ENCODE assay signal across 9 cellular contexts in genomic region chr1:65421341-65422174, GRCh38. TPM values are rescaled to one million over a fixed set of nuclear protein-coding genes. Genes with fewer than 3 reads are reported as not detected.
DNase-seq lines count a peak whose midpoint lies in the region; ATAC-seq and TF ChIP-seq lines count a peak whose summit lies in the region.
"Had no signal": no experiment of that assay in that cellular context is flagged by ENCODE, and none has a peak within 500 bp of the region (broad histone marks: within the 10 kb centered on the region; RNA-seq: fewer than 3 reads in every experiment).

No MANE protein-coding gene starts in this region.

- H3K9ac ChIP-seq in H9 (ENCODE audit: extremely low read depth, insufficient read length, low read length): peak overlapping the region; percentile 83

- H4K20me1 ChIP-seq in H9 (ENCODE audit: control insufficient read depth, insufficient read depth, insufficient read length): no peaks in the 10 kb centered on the region

- H3K79me2 ChIP-seq in H9 (ENCODE audit: insufficient read depth, low read length): peaks cover 10% of the 10 kb centered on the region; the same call in 1 of the 2 replicates

- 100% methylated on average over 1 of the region's 14 CpGs for WGBS in H9 (ENCODE audit: extremely low coverage, insufficient read length, low lambda C conversion rate)
- WGBS in spleen, 5 donors: 4 to 10% (median 6%) methylated on average over 14 of the region's 14 CpGs

- H3K9me3 ChIP-seq in H9 (ENCODE audit: control insufficient read depth, low read depth, low read length) (no peaks in the 10 kb centered on the region), spleen (no peaks in the 10 kb centered on the region)

- no peak overlapping the region for H2BK5ac ChIP-seq in H9 (ENCODE audit: insufficient read length, low read length)

- H2AK5ac ChIP-seq in H9 (ENCODE audit: insufficient read length, low read length): no peak overlapping the region

- H3K9me3 Mint-ChIP-seq in H9: no peaks in the 10 kb centered on the region; a peak in 1 of 5 replicates
- H3K9me3 Mint-ChIP-seq: IgD-negative memory B cell had no signal

- intact Hi-C loops in spleen (cut with DNase I; ENCODE audit: low total_unique reads): loop anchor here (10.0 kb wide), 1 partner anchor 167 kb away; no protein-coding TSS in a partner anchor

- TF ChIP-seq CTCF in H9 (conservative IDR thresholded peaks at IDR 0.05) (no peak), RWPE1 (conservative IDR thresholded peaks at IDR 0.05; ENCODE audit: low read depth) (no peak), foreskin fibroblast (IDR thresholded peaks at IDR 0.05; ENCODE audit: low read depth, low read length) (no peak), spleen (IDR thresholded peaks at IDR 0.05 in 8 of 11, conservative IDR thresholded peaks at IDR 0.05 in 3 of 11) (no peak)

- H2AFZ ChIP-seq in H9 (ENCODE audit: low read length): no peak overlapping the region

- H3T11ph ChIP-seq in H9 (ENCODE audit: low read length): no peak overlapping the region

- H2BK20ac ChIP-seq in H9 (ENCODE audit: low read depth, low read length, poor library complexity, severe bottlenecking): no peak overlapping the region

- no peak overlapping the region for H3K4me3 Mint-ChIP-seq in H9
- H3K4me3 Mint-ChIP-seq: IgD-negative memory B cell had no signal

- H3K36me3 Mint-ChIP-seq in H9 (ENCODE audit: insufficient read depth in 1 of 3, low read depth in 3 of 3): peaks cover 5 to 27% (median 9%) of the 10 kb centered on the region in 3 experiments; a peak in 6 of 7 replicates

- H4K8ac ChIP-seq in H9 (replicated peaks; ENCODE audit: insufficient read length, low read depth, low read length): no peak overlapping the region

- no peak overlapping the region for H4K5ac ChIP-seq in H9 (ENCODE audit: insufficient read length, low read depth, low read length)

- TF ChIP-seq POLR2A in spleen (IDR thresholded peaks at IDR 0.05): no peak

- H3K4ac ChIP-seq in H9 (ENCODE audit: low read depth, low read length): no peak overlapping the region

- POLR2A ChIA-PET in RWPE1 (lab: Yijun Ruan, JAX; ENCODE audit: low non-redundant PET): interaction anchor here (0.5 kb wide), 1 partner anchor 19 kb away, joined by 8 read pairs; no protein-coding TSS in a partner anchor

- H3K36me3 ChIP-seq in spleen: peaks cover 0 to 17% (median 11%) of the 10 kb centered on the region in 6 donors

- no peak overlapping the region for H3K14ac ChIP-seq in H9 (ENCODE audit: insufficient read depth, low read length)

- H3K18ac ChIP-seq in H9 (ENCODE audit: insufficient read length, low read depth, low read length): no peak overlapping the region

- DNase-seq in H9: no peak
- no peak for DNase-seq in RWPE1 (ENCODE audit: low spot score)
- DNase-seq in foreskin fibroblast: no peak
- DNase-seq in spleen: no peak
- DNase-seq in hypothalamus (lab: John Stamatoyannopoulos, UW): no peak
- no peak for DNase-seq in activated T-cell treated with anti-CD3 and anti-CD28 coated beads for 4 hours
- DNase-seq in kidney glomerular epithelial cell (lab: John Stamatoyannopoulos, UW): no peak

- no peak overlapping the region for H3K23ac ChIP-seq in H9 (ENCODE audit: insufficient read length, low read depth, low read length)

- no peak overlapping the region for H2BK15ac ChIP-seq in H9 (ENCODE audit: low read depth, low read length)

- H3K4me3 ChIP-seq in foreskin fibroblast (ENCODE audit: low read depth in 1 of 2, low read length in 2 of 2) (peak overlapping the region; percentile 79 to 91), spleen (peak overlapping the region; percentile 65 to 93 (median 84))

- H3K4me1 Mint-ChIP-seq in H9: peaks cover 35 to 51% of the 10 kb centered on the region in 2 experiments

- peaks cover 4% of the 10 kb centered on the region for H3K79me1 ChIP-seq in H9 (ENCODE audit: insufficient read depth, low read depth, low read length, poor library complexity, severe bottlenecking)

- no peak overlapping the region for H2BK120ac ChIP-seq in H9 (ENCODE audit: low read depth, low read length, poor library complexity, severe bottlenecking)

- H3K23me2 ChIP-seq in H9 (ENCODE audit: insufficient read length, low read depth, low read length, poor library complexity, severe bottlenecking): peaks cover 9% of the 10 kb centered on the region

- CTCF ChIA-PET in RWPE1 (lab: Yijun Ruan, JAX): no interaction called here

- H3K4me1 ChIP-seq in H9 (ENCODE audit: insufficient read depth, low read length) (peaks cover 7% of the 10 kb centered on the region; the same call in 1 of the 2 replicates), spleen (peaks cover 14 to 51% (median 36%) of the 10 kb centered on the region in 6 donors)

- H3K27me3 ChIP-seq in H9 (ENCODE audit: insufficient read depth, low read length) (no peaks in the 10 kb centered on the region), spleen (replicated peaks in 1 of 7) (no peaks in the 10 kb centered on the region)

- H3K27ac ChIP-seq in H9 (ENCODE audit: insufficient read length, low read depth, low read length) (peak overlapping the region; percentile 40), RWPE1 (peak overlapping the region; percentile 98), spleen (peak overlapping the region; percentile 93 to 98 (median 96))

- H3K4me2 ChIP-seq in H9 (ENCODE audit: insufficient read depth, insufficient read length, low read length): peak overlapping the region; percentile 78

- ATAC-seq in GM18861 (IDR thresholded peaks at IDR 0.05; ENCODE audit: unreplicated experiment): no peak

- H3K27ac Mint-ChIP-seq in H9: no peak overlapping the region
- H3K27ac Mint-ChIP-seq: IgD-negative memory B cell had no signal

- H2BK12ac ChIP-seq in H9 (ENCODE audit: insufficient read length, low read depth, low read length): no peak overlapping the region

- no peaks in the 10 kb centered on the region for H3K27me3 Mint-ChIP-seq in H9 (ENCODE audit: low read depth)

- H4K91ac ChIP-seq in H9 (ENCODE audit: insufficient read length, low read depth, low read length): no peak overlapping the region

- H3K56ac ChIP-seq in H9 (ENCODE audit: insufficient read length, low read depth, low read length): no peak overlapping the region

RNA-seq across cellular contexts. Expression of gene LEPR, which starts 1.1 kb away (rescaled TPM):
- total RNA-seq in H9 (2021) (3.3 TPM in 2 replicates), spleen (1 to 10 TPM; 2.8 to 9.3 (median 5.6) TPM)
- polyA plus RNA-seq in spleen: 1 to 10 TPM in 1 of 3 donors, under 1 TPM in 2; 0.90 to 1.1 (median 1.00) TPM

RNA-seq across cellular contexts. Expression of gene LEPROT, which starts 1.1 kb away (rescaled TPM):
- total RNA-seq in H9 (2021) (28.6 and 32.6 TPM in 2 replicates), spleen (100 to 1,000 TPM in 1 of 7 donors, 10 to 100 TPM in 6; 56.6 to 104 (median 78.7) TPM)
- polyA plus RNA-seq in spleen: 10 to 100 TPM; 12.5 to 25.4 (median 16.5) TPM

Comparison
In these comparisons a context has a peak if more than half of its experiments do, and no peak if none do; other contexts are left out.
1. H3K27ac ChIP-seq: peak in every context shown above with its lines; median percentile 98 in RWPE1; 96 in spleen; 40 in H9.